In genomic region chr12:4270016-4270669, GRCh38 we compare ENCODE assay signal across 8 cellular contexts. TPM values are rescaled to one million over a fixed set of nuclear protein-coding genes. Genes with fewer than 3 reads are reported as not detected.
DNase-seq lines count a peak whose midpoint lies in the region; ATAC-seq and TF ChIP-seq lines count a peak whose summit lies in the region.

No MANE protein-coding gene starts in this region.

- no TSS peak for BruUV-seq in PC-9 (replicated peaks; lab: Mats Ljungman, UMichigan)

- peaks cover 23% of the 10 kb centered on the region for H3K4me1 Mint-ChIP-seq in activated T-cell treated with anti-CD3 and anti-CD28 coated beads, Interleukin-2, amount 50 U/mL, for 72 hours (ENCODE audit: low read depth)

- intact Hi-C loops in PC-9 (cut with micrococcal nuclease; ENCODE audit: unreplicated experiment), result loop anchor here (10.0 kb wide), 3 partner anchors 465 to 1195 kb away; partner anchors contain the start of gene TSPAN9

- CTCF ChIA-PET in PC-9 (lab: Charles Lee), result no interaction called here

- ATAC-seq in activated T-cell treated with anti-CD3 and anti-CD28 coated beads, Interleukin-2, amount 50 U/mL, for 72 hours (replicated peaks in 1 of 2), result no peak
- ATAC-seq in omental fat pad (ENCODE audit: low FRiP score), result no peak

- H3K27ac ChIP-seq in HUES48 (ENCODE audit: low read depth, low read length), result no peak overlapping the region
- no peak overlapping the region for H3K27ac ChIP-seq in PC-9

- H3K4me3 Mint-ChIP-seq in activated T-cell treated with anti-CD3 and anti-CD28 coated beads, Interleukin-2, amount 50 U/mL, for 72 hours, result peak overlapping the region; percentile 91 to 99

- H3K27ac Mint-ChIP-seq in activated T-cell treated with anti-CD3 and anti-CD28 coated beads, Interleukin-2, amount 50 U/mL, for 72 hours, result peak overlapping the region; percentile 38

- no peak overlapping the region for H3K4me2 ChIP-seq in PC-9

- peaks cover 10 to 11% of the 10 kb centered on the region in 2 donors for H3K36me3 Mint-ChIP-seq in activated T-cell treated with anti-CD3 and anti-CD28 coated beads, Interleukin-2, amount 50 U/mL, for 72 hours (ENCODE audit: insufficient read depth in 2 of 2)

- peaks cover 67% of the 10 kb centered on the region for H3K27me3 ChIP-seq in HUES48 (ENCODE audit: control insufficient read depth, insufficient read depth, low read length)
- H3K27me3 ChIP-seq in PC-9 (ENCODE audit: insufficient read depth, low read depth), result peaks cover 82% of the 10 kb centered on the region

- H4K20me1 ChIP-seq in PC-9 (ENCODE audit: insufficient read depth), result no peaks in the 10 kb centered on the region

- H3K9me3 ChIP-seq in HUES48 (ENCODE audit: control insufficient read depth, insufficient read depth, low read length) (no peaks in the 10 kb centered on the region), iPS-18c (ENCODE audit: control insufficient read depth, insufficient read depth, low read length) (peaks cover 4% of the 10 kb centered on the region), PC-9 (ENCODE audit: insufficient read depth, low read depth) (no peaks in the 10 kb centered on the region)

- no peaks in the 10 kb centered on the region for H3K27me3 Mint-ChIP-seq in activated T-cell treated with anti-CD3 and anti-CD28 coated beads, Interleukin-2, amount 50 U/mL, for 72 hours (ENCODE audit: low read depth)

- H3K4me1 ChIP-seq in HUES48 (ENCODE audit: control insufficient read depth, insufficient read depth, low read length), result peaks cover 20% of the 10 kb centered on the region
- no peaks in the 10 kb centered on the region for H3K4me1 ChIP-seq in PC-9 (replicated peaks; ENCODE audit: insufficient read depth)

- H3K9me3 Mint-ChIP-seq in activated T-cell treated with anti-CD3 and anti-CD28 coated beads, Interleukin-2, amount 50 U/mL, for 72 hours, result no peaks in the 10 kb centered on the region

- H3K36me3 ChIP-seq in HUES48 (ENCODE audit: control insufficient read depth, insufficient read depth, low read length) (no peaks in the 10 kb centered on the region), PC-9 (ENCODE audit: low read depth) (no peaks in the 10 kb centered on the region)

- TF ChIP-seq CTCF in omental fat pad (IDR thresholded peaks at IDR 0.05), result no peak
- no peak for TF ChIP-seq CTCF in PC-9 (conservative IDR thresholded peaks at IDR 0.05)

- H2AFZ ChIP-seq in PC-9, result no peak overlapping the region

- no peaks in the 10 kb centered on the region for H3F3A ChIP-seq in PC-9 (ENCODE audit: insufficient read depth, low read depth)

- H3K9me2 ChIP-seq in PC-9 (ENCODE audit: insufficient read depth), result no peaks in the 10 kb centered on the region

- POLR2A ChIA-PET in PC-9 (lab: Charles Lee; ENCODE audit: unreplicated experiment), result no interaction called here

- H3K9ac ChIP-seq in HUES48 (ENCODE audit: low read depth, low read length), result no peak overlapping the region

- peak; percentile 53 to 61 for DNase-seq in activated T-cell treated with anti-CD3 and anti-CD28 coated beads, Interleukin-2, amount 50 U/mL, for 72 hours
- DNase-seq in stimulated activated CD4-positive, alpha-beta T cell treated with anti-CD3 and anti-CD28 coated beads, Interleukin-4, amount 100 ng/mL, for 4 hours, result peak; percentile 43 to 61
- DNase-seq in NCI-H2196 treated with DMSO at 0.1 percent for 48 hours (lab: John Stamatoyannopoulos, UW; ENCODE audit: unreplicated experiment) (no peak), omental fat pad (ENCODE audit: low spot score) (no peak), PC-9 (no peak), NCI-H1930 (lab: John Stamatoyannopoulos, UW) (no peak)

- H3K4me3 ChIP-seq in HUES48 (ENCODE audit: low read depth, low read length), result peak overlapping the region; percentile 77
- peak overlapping the region; percentile 61 for H3K4me3 ChIP-seq in iPS-18c (ENCODE audit: insufficient read depth, low read depth, low read length)
- no peak overlapping the region for H3K4me3 ChIP-seq in PC-9

- H3K79me2 ChIP-seq in PC-9 (ENCODE audit: low read depth), result no peaks in the 10 kb centered on the region

RNA-seq across cellular contexts. Expression of gene CCND2, which starts 3.4 kb away (rescaled TPM):
- total RNA-seq in activated T-cell treated with anti-CD3 and anti-CD28 coated beads, Interleukin-2, amount 50 U/mL, for 72 hours, result 100 to 1,000 TPM; 445 to 502 TPM
- total RNA-seq in omental fat pad (100 to 1,000 TPM in 2 of 4 donors, 10 to 100 TPM in 2; 73.3 to 116 (median 92.6) TPM), PC-9 (2021) (0.09 TPM in 1 of 2 replicates, not detected in the other)

RNA-seq across cellular contexts. Expression of gene TIGAR, which starts 50.9 kb away (rescaled TPM):
- total RNA-seq in activated T-cell treated with anti-CD3 and anti-CD28 coated beads, Interleukin-2, amount 50 U/mL, for 72 hours, result 10 to 100 TPM; 16.1 to 22.5 TPM
- total RNA-seq in omental fat pad, result 10 to 100 TPM in 1 of 4 donors, 1 to 10 TPM in 3; 4.2 to 13.5 (median 5.3) TPM
- total RNA-seq in PC-9 (2021), result 9.0 and 13.2 TPM in 2 replicates

Comparison
In these comparisons a context has a peak if more than half of its experiments do, and no peak if none do; other contexts are left out.
1. DNase-seq: peak in activated T-cell treated with anti-CD3 and anti-CD28 coated beads, Interleukin-2, amount 50 U/mL, for 72 hours (2 of 2) and stimulated activated CD4-positive, alpha-beta T cell treated with anti-CD3 and anti-CD28 coated beads, Interleukin-4, amount 100 ng/mL, for 4 hours (2 of 2); none in NCI-H2196 treated with DMSO at 0.1 percent for 48 hours (single experiment), omental fat pad (single experiment), PC-9 (0 of 2) and NCI-H1930 (0 of 2).
2. RNA of gene CCND2, which starts 3.4 kb away (total RNA-seq): 445 to 502 TPM in activated T-cell treated with anti-CD3 and anti-CD28 coated beads, Interleukin-2, amount 50 U/mL, for 72 hours and 73.3 to 116 TPM in omental fat pad; 0.09 TPM in PC-9; every median in the first group is over 10 times any median in the second.